In genomic region chr6:50713226-50713625, GRCh38 we compare ENCODE assay signal across 28 cellular contexts. TPM values are rescaled to one million over a fixed set of nuclear protein-coding genes. Genes with fewer than 3 reads are reported as not detected.
"Had no signal": no experiment of that assay in that cellular context is flagged by ENCODE, and none has a peak within 500 bp of the region (broad histone marks: within the 10 kb centered on the region; RNA-seq: fewer than 3 reads in every experiment).

Gene TFAP2D, plus strand, starts transcription at chr6:50713526. Its CDS starts 530 bp downstream, at chr6:50714056.

- H3K27ac Mint-ChIP-seq: activated B cell treated with CpG ODN at 0.5 μM for 24 hours; activated naive CD8-positive, alpha-beta T cell; activated T-cell treated with anti-CD3 and anti-CD28 coated beads, Interleukin-2, amount 50 U/mL, for 72 hours had no signal

- H3K4me1 ChIP-seq: prostate gland, right atrium auricular region, SJSA1, transverse colon had no signal

- H3K27me3 ChIP-seq: right atrium auricular region had no signal

- H3K4me1 Mint-ChIP-seq: activated B cell treated with CpG ODN at 0.5 μM for 24 hours had no signal

- ATAC-seq: activated T-cell treated with anti-CD3 and anti-CD28 coated beads, Interleukin-2, amount 50 U/mL, for 72 hours; left ventricle myocardium superior had no signal

- DNase-seq: activated B cell treated with CpG ODN at 0.5 μM for 24 hours; activated CD4-positive, alpha-beta T cell treated with anti-CD3 and anti-CD28 coated beads for 48 hours; activated effector memory CD4-positive, alpha-beta T cell treated with anti-CD3 and anti-CD28 coated beads, Interleukin-2, amount 50 U/mL, for 16 hours; activated T-cell treated with anti-CD3 and anti-CD28 coated beads, Interleukin-2, amount 50 U/mL, for 72 hours; anterior cingulate cortex; brain microvascular endothelial cell; central memory CD4-positive, alpha-beta T cell; dorsolateral prefrontal cortex; foreskin melanocyte; head of caudate nucleus; left ventricle myocardium superior; stimulated activated CD4-positive, alpha-beta T cell treated with anti-CD3 and anti-CD28 coated beads, Interleukin-12 subunit alpha, Interleukin-12 subunit beta, amount 100 ng/mL, for 4 hours; stimulated activated CD4-positive, alpha-beta T cell treated with anti-CD3 and anti-CD28 coated beads, Interleukin-1b, Interleukin-23, amount 100 ng/mL, for 48 hours; stimulated activated CD8-positive, alpha-beta memory T cell treated with anti-CD3 and anti-CD28 coated beads, Interleukin-4, amount 100 ng/mL, for 48 hours; stimulated activated naive CD4-positive, alpha-beta T cell treated with Interleukin-2 at 50 U/mL for 16 hours; transverse colon had no signal

- H3K4me3 ChIP-seq: dorsolateral prefrontal cortex, prostate gland, right atrium auricular region, SJSA1, transverse colon had no signal

- H3K9me3 ChIP-seq: prostate gland, right atrium auricular region, SJSA1, transverse colon had no signal

- FAIRE-seq: colon had no signal

- H3K36me3 ChIP-seq: brain microvascular endothelial cell, prostate gland, right atrium auricular region, SJSA1, transverse colon had no signal

- H3K9me3 Mint-ChIP-seq: activated B cell treated with CpG ODN at 0.5 μM for 24 hours, neural crest cell had no signal

- H3K4me3 Mint-ChIP-seq: activated B cell treated with CpG ODN at 0.5 μM for 24 hours; activated naive CD8-positive, alpha-beta T cell; activated T-cell treated with anti-CD3 and anti-CD28 coated beads, Interleukin-2, amount 50 U/mL, for 72 hours; neural crest cell had no signal

- H3K27ac ChIP-seq: brain microvascular endothelial cell, dorsolateral prefrontal cortex, prostate gland, right atrium auricular region, SJSA1, transverse colon had no signal

RNA-seq across cellular contexts. Expression of gene TFAP2D, which starts in this region (rescaled TPM):
- total RNA-seq: activated B cell treated with CpG ODN at 0.5 μM for 24 hours; activated CD8-positive, alpha-beta memory T cell treated with anti-CD3 and anti-CD28 coated beads for 36 hours; activated T-cell treated with anti-CD3 and anti-CD28 coated beads, Interleukin-2, amount 50 U/mL, for 72 hours; epithelial cell of proximal tubule; fibroblast of lung; left ventricle myocardium superior; mononuclear cell; neural crest cell; osteoblast; prostate gland; right atrium auricular region; SJSA1; T-helper 2 cell treated with Interferon-gamma antibody and Interleukin-4, amounts not matched to agents 100 ng/mL and 5 ng/mL, for 36 hours; transverse colon had no signal
